Comparison of ENCODE assay signal across 12 cellular contexts in the genomic region with DNA sequence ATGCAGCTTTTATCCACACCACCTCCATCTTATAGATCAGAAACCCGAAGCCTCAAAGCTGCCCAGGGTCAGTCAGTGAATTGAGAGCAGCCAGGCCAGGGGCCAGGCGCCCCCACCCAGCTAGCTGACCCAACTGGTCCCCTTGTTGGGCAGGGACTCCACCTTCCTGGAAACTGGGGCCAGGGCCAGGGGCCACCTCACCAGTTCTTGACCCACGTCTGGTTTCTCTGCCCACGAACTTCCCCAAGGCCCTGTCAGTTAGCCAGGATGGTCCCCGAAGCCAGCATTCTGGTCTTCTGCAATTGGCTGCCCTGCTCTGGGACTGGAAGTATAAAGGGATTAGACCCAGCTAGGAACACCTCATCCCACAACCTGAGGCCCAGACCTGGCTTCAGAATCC. TPM values are rescaled to one million over a fixed set of nuclear protein-coding genes. Genes with fewer than 3 reads are reported as not detected.
DNase-seq lines count a peak whose midpoint lies in the region; ATAC-seq and TF ChIP-seq lines count a peak whose summit lies in the region.
"Had no signal": no experiment of that assay in that cellular context is flagged by ENCODE, and none has a peak within 500 bp of the region (broad histone marks: within the 10 kb centered on the region; RNA-seq: fewer than 3 reads in every experiment).

No MANE protein-coding gene starts in this region.

- no peaks in the 10 kb centered on the region for H3K9me2 ChIP-seq in hepatocyte (replicated peaks; ENCODE audit: insufficient read depth)

- no peak for DNase-seq in activated naive CD4-positive, alpha-beta T cell treated with anti-CD3 and anti-CD28 coated beads, Interleukin-2, amount 50 U/mL, for 72 hours (ENCODE audit: low spot score in 2 of 2)
- DNase-seq in T-helper 17 cell (no peak), hepatocyte (ENCODE audit: low spot score) (no peak), suprapubic skin (ENCODE audit: low spot score in 2 of 2) (no peak), pons (ENCODE audit: low spot score) (no peak)
- no peak for DNase-seq in effector CD8-positive, alpha-beta T cell (lab: John Stamatoyannopoulos, UW)
- DNase-seq: NCI-H187 treated with DMSO at 0.1 percent for 48 hours had no signal

- H3K4me3 ChIP-seq in hepatocyte (no peak overlapping the region), suprapubic skin (peak overlapping the region; percentile 68)

- WGBS in hepatocyte (ENCODE audit: low lambda C conversion rate, missing lambda C conversion rate), result 89% methylated on average over 5 of the region's 5 CpGs
- 62% methylated on average over 5 of the region's 5 CpGs for WGBS in suprapubic skin

- peak overlapping the region; percentile 4 for H3K27ac Mint-ChIP-seq in activated naive CD4-positive, alpha-beta T cell treated with anti-CD3 and anti-CD28 coated beads, Interleukin-2, amount 50 U/mL, for 24 hours
- peak overlapping the region in 1 of 2 donors; percentile 18 for H3K27ac Mint-ChIP-seq in activated naive CD4-positive, alpha-beta T cell treated with anti-CD3 and anti-CD28 coated beads, Interleukin-2, amount 50 U/mL, for 72 hours
- H3K27ac Mint-ChIP-seq in T-helper 17 cell, result peak overlapping the region; percentile 39

- TF ChIP-seq CTCF in hepatocyte (IDR thresholded peaks at IDR 0.05; ENCODE audit: poor library complexity) (no peak), suprapubic skin (IDR thresholded peaks at IDR 0.05) (no peak)

- H3K4me1 ChIP-seq in hepatocyte (ENCODE audit: insufficient read depth), result peaks cover 35% of the 10 kb centered on the region
- H3K4me1 ChIP-seq in suprapubic skin, result peaks cover 72% of the 10 kb centered on the region

- peaks cover 21% of the 10 kb centered on the region for H3K4me1 Mint-ChIP-seq in activated naive CD4-positive, alpha-beta T cell treated with anti-CD3 and anti-CD28 coated beads, Interleukin-2, amount 50 U/mL, for 24 hours
- H3K4me1 Mint-ChIP-seq in T-helper 17 cell, result peaks cover 18% of the 10 kb centered on the region

- ATAC-seq in activated naive CD4-positive, alpha-beta T cell treated with anti-CD3 and anti-CD28 coated beads, Interleukin-2, amount 50 U/mL, for 72 hours, result no peak
- no peak for ATAC-seq in T-helper 17 cell
- ATAC-seq in HG02973 (IDR thresholded peaks at IDR 0.05; ENCODE audit: unreplicated experiment), result no peak

- H3K27me3 ChIP-seq in hepatocyte (no peaks in the 10 kb centered on the region), suprapubic skin (no peaks in the 10 kb centered on the region)

- H3K79me2 ChIP-seq in hepatocyte, result peaks cover 58% of the 10 kb centered on the region

- no peak for TF ChIP-seq EP300 in suprapubic skin (IDR thresholded peaks at IDR 0.05)

- no peaks in the 10 kb centered on the region for H3K9me3 Mint-ChIP-seq in activated naive CD4-positive, alpha-beta T cell treated with anti-CD3 and anti-CD28 coated beads, Interleukin-2, amount 50 U/mL, for 24 hours
- H3K9me3 Mint-ChIP-seq in activated naive CD4-positive, alpha-beta T cell treated with anti-CD3 and anti-CD28 coated beads, Interleukin-2, amount 50 U/mL, for 72 hours, result no peaks in the 10 kb centered on the region

- peak overlapping the region; percentile 86 for H3K27ac ChIP-seq in hepatocyte
- peak overlapping the region; percentile 88 for H3K27ac ChIP-seq in suprapubic skin

- H2AFZ ChIP-seq in hepatocyte, result no peak overlapping the region

- H3K36me3 ChIP-seq in hepatocyte (replicated peaks; ENCODE audit: insufficient read depth, low read depth) (no peaks in the 10 kb centered on the region), suprapubic skin (no peaks in the 10 kb centered on the region)

- H3K4me3 Mint-ChIP-seq in activated naive CD4-positive, alpha-beta T cell treated with anti-CD3 and anti-CD28 coated beads, Interleukin-2, amount 50 U/mL, for 24 hours, result peak overlapping the region; percentile 91
- H3K4me3 Mint-ChIP-seq in T-helper 17 cell, result peak overlapping the region; percentile 93

- peaks cover 25% of the 10 kb centered on the region for H4K20me1 ChIP-seq in hepatocyte (ENCODE audit: insufficient read depth, poor library complexity, severe bottlenecking)

- H3K36me3 Mint-ChIP-seq in activated naive CD4-positive, alpha-beta T cell treated with anti-CD3 and anti-CD28 coated beads, Interleukin-2, amount 50 U/mL, for 24 hours, result peaks cover 5% of the 10 kb centered on the region
- H3K36me3 Mint-ChIP-seq in activated naive CD4-positive, alpha-beta T cell treated with anti-CD3 and anti-CD28 coated beads, Interleukin-2, amount 50 U/mL, for 72 hours, result peaks cover 7 to 9% of the 10 kb centered on the region in 2 donors
- peaks cover 3% of the 10 kb centered on the region for H3K36me3 Mint-ChIP-seq in T-helper 17 cell (ENCODE audit: low read depth)

- H3K9me3 ChIP-seq in T-helper 17 cell (ENCODE audit: control insufficient read depth, low read length, poor library complexity, severe bottlenecking) (no peaks in the 10 kb centered on the region), hepatocyte (ENCODE audit: low read depth) (no peaks in the 10 kb centered on the region), suprapubic skin (no peaks in the 10 kb centered on the region)

- peak overlapping the region; percentile 97 for H3K4me2 ChIP-seq in hepatocyte

- TF ChIP-seq POLR2A in suprapubic skin (IDR thresholded peaks at IDR 0.05), result no peak

- no peaks in the 10 kb centered on the region for H3K27me3 Mint-ChIP-seq in activated naive CD4-positive, alpha-beta T cell treated with anti-CD3 and anti-CD28 coated beads, Interleukin-2, amount 50 U/mL, for 24 hours
- H3K27me3 Mint-ChIP-seq in T-helper 17 cell, result no peaks in the 10 kb centered on the region

RNA-seq across cellular contexts. Expression of a gene that starts 2.4 kb away (rescaled TPM):
- 10 to 100 TPM in 1 of 2 donors, 1 to 10 TPM in 1; 9.4 to 13.7 TPM for total RNA-seq in activated naive CD4-positive, alpha-beta T cell treated with anti-CD3 and anti-CD28 coated beads, Interleukin-2, amount 50 U/mL, for 72 hours
- total RNA-seq in T-helper 17 cell, result 1 to 10 TPM; 7.8 to 7.9 TPM
- total RNA-seq in hepatocyte, result 19.3 and 25.4 TPM in 2 replicates
- 13.9 and 14.7 TPM in 2 replicates for polyA plus RNA-seq in hepatocyte
- 100 to 1,000 TPM; 205 to 261 (median 210) TPM for total RNA-seq in suprapubic skin

RNA-seq across cellular contexts. Expression of a gene that starts 44.6 kb away (rescaled TPM):
- total RNA-seq in activated naive CD4-positive, alpha-beta T cell treated with anti-CD3 and anti-CD28 coated beads, Interleukin-2, amount 50 U/mL, for 72 hours, result 10 to 100 TPM; 12.7 to 13.7 TPM
- total RNA-seq in T-helper 17 cell (10 to 100 TPM; 23.8 to 26.7 TPM), hepatocyte (1.3 TPM in 1 of 2 replicates, not detected in the other), suprapubic skin (1 to 10 TPM; 1.1 to 3.1 (median 1.9) TPM)
- 0.54 and 0.81 TPM in 2 replicates for polyA plus RNA-seq in hepatocyte
- total RNA-seq: RPMI7951 had no signal

RNA-seq across cellular contexts. Expression of a gene that starts 50.2 kb away (rescaled TPM):
- not detected for total RNA-seq in activated naive CD4-positive, alpha-beta T cell treated with anti-CD3 and anti-CD28 coated beads, Interleukin-2, amount 50 U/mL, for 72 hours
- total RNA-seq in T-helper 17 cell (not detected), hepatocyte (not detected in 2 replicates), suprapubic skin (1 to 10 TPM in 2 of 4 donors, under 1 TPM in 2; 0.31 to 1.5 (median 0.94) TPM)
- polyA plus RNA-seq in hepatocyte, result 0.22 TPM in 1 of 2 replicates, not detected in the other
- total RNA-seq: HT1080, lung microvascular endothelial cell, RPMI7951 had no signal
